In the genomic region with DNA sequence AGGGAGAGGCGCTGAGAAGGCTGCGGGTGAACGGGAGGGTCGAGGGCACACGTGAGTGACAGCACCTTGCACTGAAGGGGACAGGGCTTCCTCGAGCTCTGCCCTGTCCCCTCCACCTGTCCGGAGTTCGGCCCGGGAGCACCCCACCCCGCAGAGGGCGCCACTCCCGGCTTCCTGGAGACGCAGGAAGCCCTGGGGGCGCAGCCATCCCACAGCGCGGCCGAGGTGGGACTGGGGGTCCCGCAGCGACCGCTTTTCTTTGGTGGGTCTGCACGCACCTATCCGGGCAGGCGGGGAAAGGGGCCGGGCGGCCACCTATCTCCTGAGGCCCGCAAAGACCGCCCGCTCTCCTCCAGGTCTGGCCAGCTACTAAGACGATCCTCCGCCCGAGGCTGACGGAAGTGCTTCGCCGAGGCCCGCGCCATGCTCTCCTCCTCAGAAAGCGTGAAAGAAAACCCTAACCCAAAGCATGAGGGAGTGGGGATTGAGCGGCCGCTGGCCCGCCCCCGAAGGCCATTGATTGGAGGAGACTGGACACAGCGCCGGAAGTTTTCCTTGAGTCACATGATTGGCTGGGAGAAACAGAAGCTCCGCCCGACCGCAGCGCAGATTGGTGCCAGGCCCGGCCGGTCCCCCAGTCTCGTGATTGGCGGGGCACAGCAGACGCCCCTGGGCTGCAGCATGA, we compare ENCODE assay signal across 7 cellular contexts. TPM values are rescaled to one million over a fixed set of nuclear protein-coding genes. Genes with fewer than 3 reads are reported as not detected.
DNase-seq lines count a peak whose midpoint lies in the region; ATAC-seq, FAIRE-seq and TF ChIP-seq lines count a peak whose summit lies in the region.

No MANE protein-coding gene starts in this region.

- no peak for TF ChIP-seq POLR2A in K562 (conservative IDR thresholded peaks at IDR 0.05)

- no peaks in the 10 kb centered on the region for H3K79me2 ChIP-seq in K562 (ENCODE audit: control insufficient read depth, insufficient read depth, low read length)

- peaks cover 0 to 18% of the 10 kb centered on the region in 2 experiments; a peak in 2 of 5 replicates for H3K4me1 ChIP-seq in K562 (replicated peaks in 1 of 2; ENCODE audit: control insufficient read depth in 2 of 2, insufficient read depth in 2 of 2, low read length in 2 of 2)

- POLR2A ChIA-PET in K562 (lab: Yijun Ruan, JAX), result interaction anchor here (1.2 to 1.7 kb wide), 2 partner anchors 13 to 20 kb away, joined by 5 to 7 read pairs; no protein-coding TSS in a partner anchor

- H3K9ac ChIP-seq in K562 (ENCODE audit: insufficient read depth in 1 of 2, low read depth in 2 of 2, low read length in 2 of 2), result no peak overlapping the region

- CTCF ChIA-PET in K562 (lab: Yijun Ruan, JAX; ENCODE audit: low intra/inter-chr PET ratio), result no interaction called here

- intact Hi-C loops in K562 (cut with micrococcal nuclease), result no loop called here
- intact Hi-C loops in sciatic nerve (cut with DNase I), result no loop called here

- H3K4me3 ChIP-seq in K562, result no peak overlapping the region

- FAIRE-seq in K562 (lab: Jason Lieb, UNC), result no peak

- H3K9me1 ChIP-seq in K562 (ENCODE audit: control insufficient read depth, insufficient read depth, low read length), result peaks cover 2% of the 10 kb centered on the region

- H3K4me2 ChIP-seq in K562 (ENCODE audit: insufficient read depth, low read length), result no peak overlapping the region

- peaks cover 81% of the 10 kb centered on the region; the same call in 2 of the 3 replicates for H3K36me3 ChIP-seq in K562 (ENCODE audit: control insufficient read depth, insufficient read depth, low read length)

- ATAC-seq in GM18502 (IDR thresholded peaks at IDR 0.05; ENCODE audit: poor library complexity, unreplicated experiment), result peak; percentile 90
- peak; percentile 86 for ATAC-seq in HG02970 (IDR thresholded peaks at IDR 0.05; ENCODE audit: low FRiP score, unreplicated experiment)
- ATAC-seq in K562, result peak; percentile 35
- peak; percentile 98 for ATAC-seq in sciatic nerve

- no peak for TF ChIP-seq RAD21 in K562 (CRISPR knock-in tag; conservative IDR thresholded peaks at IDR 0.05 in 1 of 2, IDR thresholded peaks at IDR 0.05 in 1 of 2)

- H3K9me3 ChIP-seq in K562 (replicated peaks; ENCODE audit: control insufficient read depth, insufficient read depth, low read depth, low read length), result no peaks in the 10 kb centered on the region

- in situ Hi-C loops in K562 (cut with MboI), result no loop called here

- TF ChIP-seq CTCF in K562 (IDR thresholded peaks at IDR 0.05 in 2 of 3, conservative IDR thresholded peaks at IDR 0.05 in 1 of 3; ENCODE audit: insufficient read depth in 2 of 3, low read depth in 1 of 3, low read length in 3 of 3), result no peak

- H4K20me1 ChIP-seq in K562 (replicated peaks; ENCODE audit: control insufficient read depth, insufficient read depth, low read length), result peaks cover 5% of the 10 kb centered on the region; the same call in 1 of the 2 replicates

- H2AFZ ChIP-seq in K562 (ENCODE audit: low read depth, low read length), result no peak overlapping the region

- H3K27ac ChIP-seq in K562 (ENCODE audit: extremely low read depth, low read depth, low read length), result no peak overlapping the region

- H3K27me3 ChIP-seq in K562 (ENCODE audit: control insufficient read depth in 2 of 2, insufficient read depth in 2 of 2, low read length in 2 of 2), result no peaks in the 10 kb centered on the region

- WGBS in K562 (ENCODE audit: insufficient coverage, low coverage, missing lambda C conversion rate), result 98% methylated on average over 24 of the region's 52 CpGs

- no TSS peak for BruUV-seq in K562 (replicated peaks; lab: Mats Ljungman, UMichigan)

- no peak for TF ChIP-seq EP300 in K562 (IDR thresholded peaks at IDR 0.05; ENCODE audit: low read length)

- DNase-seq in NCI-H2029 (lab: John Stamatoyannopoulos, UW) (peak; percentile 92), T1000 (lab: John Stamatoyannopoulos, UW) (peak; percentile 92), K562 (ENCODE audit: extremely low read depth in 1 of 4, low spot score in 3 of 4) (peak in 1 of 4 experiments; percentile 35), iPS DF 19.7 (ENCODE audit: low read depth, low spot score) (peak; percentile 94), sciatic nerve (ENCODE audit: low spot score) (peak; percentile 97)

TF ChIP-seq in K562, 482 proteins besides CTCF, POLR2A, EP300 and RAD21 (continues in another document):
- TF ChIP-seq POLR2G (IDR thresholded peaks at IDR 0.05; ENCODE audit: low read depth, low read length) (peak; percentile 46), POLR2AphosphoS5 (IDR thresholded peaks at IDR 0.05; ENCODE audit: control insufficient read depth, insufficient read depth, low read depth, low read length) (peak; percentile 38; the same call in 1 of the 2 replicates), ZNF589 (CRISPR knock-in tag; IDR thresholded peaks at IDR 0.05; ENCODE audit: low read depth) (no peak)
- TF ChIP-seq, protein P1, sequence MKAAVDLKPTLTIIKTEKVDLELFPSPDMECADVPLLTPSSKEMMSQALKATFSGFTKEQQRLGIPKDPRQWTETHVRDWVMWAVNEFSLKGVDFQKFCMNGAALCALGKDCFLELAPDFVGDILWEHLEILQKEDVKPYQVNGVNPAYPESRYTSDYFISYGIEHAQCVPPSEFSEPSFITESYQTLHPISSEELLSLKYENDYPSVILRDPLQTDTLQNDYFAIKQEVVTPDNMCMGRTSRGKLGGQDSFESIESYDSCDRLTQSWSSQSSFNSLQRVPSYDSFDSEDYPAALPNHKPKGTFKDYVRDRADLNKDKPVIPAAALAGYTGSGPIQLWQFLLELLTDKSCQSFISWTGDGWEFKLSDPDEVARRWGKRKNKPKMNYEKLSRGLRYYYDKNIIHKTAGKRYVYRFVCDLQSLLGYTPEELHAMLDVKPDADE (conservative IDR thresholded peaks at IDR 0.05; ENCODE audit: control insufficient read depth, low read depth, low read length), result 0 out of 2 replicates have a peak, but pooled peaks have one; percentile 9
- TF ChIP-seq, protein P2, sequence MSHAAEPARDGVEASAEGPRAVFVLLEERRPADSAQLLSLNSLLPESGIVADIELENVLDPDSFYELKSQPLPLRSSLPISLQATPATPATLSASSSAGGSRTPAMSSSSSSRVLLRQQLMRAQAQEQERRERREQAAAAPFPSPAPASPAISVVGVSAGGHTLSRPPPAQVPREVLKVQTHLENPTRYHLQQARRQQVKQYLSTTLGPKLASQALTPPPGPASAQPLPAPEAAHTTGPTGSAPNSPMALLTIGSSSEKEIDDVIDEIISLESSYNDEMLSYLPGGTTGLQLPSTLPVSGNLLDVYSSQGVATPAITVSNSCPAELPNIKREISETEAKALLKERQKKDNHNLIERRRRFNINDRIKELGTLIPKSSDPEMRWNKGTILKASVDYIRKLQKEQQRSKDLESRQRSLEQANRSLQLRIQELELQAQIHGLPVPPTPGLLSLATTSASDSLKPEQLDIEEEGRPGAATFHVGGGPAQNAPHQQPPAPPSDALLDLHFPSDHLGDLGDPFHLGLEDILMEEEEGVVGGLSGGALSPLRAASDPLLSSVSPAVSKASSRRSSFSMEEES (CRISPR knock-in tag; IDR thresholded peaks at IDR 0.05), result peak; percentile 43; the same call in 1 of the 2 replicates

RNA-seq across cellular contexts. Expression of a gene that starts 34.4 kb away (rescaled TPM):
- 122 and 174 TPM in 2 replicates for total RNA-seq in K562 (2011; cell fraction: chromatin; rRNA removed; ENCODE audit: low replicate concordance)
- 95.5 and 98.1 TPM in 2 replicates for total RNA-seq in K562 (2011; cell fraction: nucleolus; rRNA removed)
- 92.9 and 93.8 TPM in 2 replicates for total RNA-seq in K562 (2011; cell fraction: nucleoplasm; rRNA removed)
- total RNA-seq in K562 (2014; rRNA removed), result 65.6 and 77.8 TPM in 2 replicates
- 59.9 and 60.2 TPM in 2 replicates for total RNA-seq in K562 (2014; rRNA removed; fragmentation: Illumina TruSeq; extraction: Trizol)
- 65.4 and 68.5 TPM in 2 replicates for total RNA-seq in K562 (2015; rRNA removed; fragmentation: Illumina TruSeq; extraction: Trizol)
- total RNA-seq in K562 (2021), result 50.1 and 55.2 TPM in 2 replicates
- polyA plus RNA-seq in K562 (2011; rRNA removed), result 49.3 and 71.7 TPM in 2 replicates
- polyA plus RNA-seq in K562 (2011; cell fraction: cytosol; rRNA removed), result 39.4 and 43.8 TPM in 2 replicates
- polyA plus RNA-seq in K562 (2011; cell fraction: nucleus; rRNA removed), result 25.8 and 28.7 TPM in 2 replicates
- 31.1 and 46.3 TPM in 2 replicates for polyA plus RNA-seq in K562 (2012)
- 82.2 and 95.9 TPM in 2 replicates for polyA plus RNA-seq in K562 (2014; fragmentation: Illumina TruSeq; extraction: Trizol)
- polyA plus RNA-seq in K562 (2014; fragmentation: Nextera tagmentation; extraction: Ambion mirVana), result 10 to 100 TPM; 27.3 to 57.9 TPM
- 66.4 and 74.9 TPM in 2 replicates for polyA plus RNA-seq in K562 (2014; rRNA removed)
- polyA minus RNA-seq in K562 (2011; rRNA and poly(A)+ RNA removed), result 57.5 and 74.1 TPM in 2 replicates
- polyA minus RNA-seq in K562 (2011; cell fraction: cytosol; rRNA and poly(A)+ RNA removed), result 45.6 and 49.6 TPM in 2 replicates
- 29.6 and 42.8 TPM in 2 replicates for polyA minus RNA-seq in K562 (2011; cell fraction: nucleus; rRNA and poly(A)+ RNA removed)
- 37.3 TPM for total RNA-seq in sciatic nerve

RNA-seq across cellular contexts. Expression of a gene that starts 57.8 kb away (rescaled TPM):
- total RNA-seq in K562 (2011; cell fraction: chromatin; rRNA removed; ENCODE audit: low replicate concordance), result 87.4 and 216 TPM in 2 replicates
- 182 and 184 TPM in 2 replicates for total RNA-seq in K562 (2011; cell fraction: nucleolus; rRNA removed)
- total RNA-seq in K562 (2011; cell fraction: nucleoplasm; rRNA removed), result 128 and 145 TPM in 2 replicates
- total RNA-seq in K562 (2014; rRNA removed) (75.5 and 95.5 TPM in 2 replicates), K562 (2014; rRNA removed; fragmentation: Illumina TruSeq; extraction: Trizol) (23.7 and 31.8 TPM in 2 replicates), K562 (2015; rRNA removed; fragmentation: Illumina TruSeq; extraction: Trizol) (48.9 and 53.8 TPM in 2 replicates), K562 (2021) (98.9 and 108 TPM in 2 replicates), sciatic nerve (31.1 TPM)
- polyA plus RNA-seq in K562 (2011; rRNA removed) (34.3 and 40.9 TPM in 2 replicates), K562 (2014; fragmentation: Illumina TruSeq; extraction: Trizol) (25.1 and 50.7 TPM in 2 replicates), K562 (2014; fragmentation: Nextera tagmentation; extraction: Ambion mirVana) (1 to 10 TPM; 1.5 to 2.4 TPM), K562 (2014; rRNA removed) (50.5 and 57.8 TPM in 2 replicates)
- polyA plus RNA-seq in K562 (2011; cell fraction: cytosol; rRNA removed), result 50.0 and 87.1 TPM in 2 replicates
- polyA plus RNA-seq in K562 (2011; cell fraction: nucleus; rRNA removed), result 25.8 and 38.5 TPM in 2 replicates
- 67.8 and 92.0 TPM in 2 replicates for polyA plus RNA-seq in K562 (2012)
- 57.6 and 96.4 TPM in 2 replicates for polyA minus RNA-seq in K562 (2011; rRNA and poly(A)+ RNA removed)
- polyA minus RNA-seq in K562 (2011; cell fraction: cytosol; rRNA and poly(A)+ RNA removed), result 126 and 151 TPM in 2 replicates
- polyA minus RNA-seq in K562 (2011; cell fraction: nucleus; rRNA and poly(A)+ RNA removed), result 24.9 and 34.4 TPM in 2 replicates

Comparison
In these comparisons a context has a peak if more than half of its experiments do, and no peak if none do; other contexts are left out.
1. ATAC-seq: peak in every context shown above with its lines; median percentile 98 in sciatic nerve; 90 in GM18502; 86 in HG02970; 35 in K562.